Comparison of ENCODE assay signal across 8 cellular contexts in genomic region chr15:90139549-90139948, GRCh38. TPM values are rescaled to one million over a fixed set of nuclear protein-coding genes. Genes with fewer than 3 reads are reported as not detected.
DNase-seq lines count a peak whose midpoint lies in the region; ATAC-seq and TF ChIP-seq lines count a peak whose summit lies in the region.
"Not testable (repeated sequence)": the region's sequence is repeated elsewhere in the genome, so short reads cannot be mapped to it uniquely, and the experiment has no call there.

No MANE protein-coding gene starts in this region.

- WGBS in thymus, result 23% methylated on average over 8 of the region's 8 CpGs

- peaks cover 37% of the 10 kb centered on the region for H3K4me1 Mint-ChIP-seq in CD4-positive, alpha-beta T cell (ENCODE audit: low read depth)
- peaks cover 25% of the 10 kb centered on the region for H3K4me1 Mint-ChIP-seq in T-helper 2 cell treated with Interferon-gamma antibody and Interleukin-4, amounts not matched to agents 5 μg/mL and 100 μg/mL, for 36 hours (ENCODE audit: low read depth)
- H3K4me1 Mint-ChIP-seq in activated CD8-positive, alpha-beta T cell treated with anti-CD3 and anti-CD28 coated beads for 36 hours (ENCODE audit: low read depth), result peaks cover 24% of the 10 kb centered on the region
- H3K4me1 Mint-ChIP-seq in activated T-helper 1 cell treated with anti-CD3 and anti-CD28 coated beads, Interleukin-12 subunit alpha, Interleukin-12 subunit beta, Interleukin-2, Interleukin-4 antibody, amounts not matched to agents 30 ng/mL and 10 ng/mL and 1 ng/mL, durations not matched to agents 14 hours and 24 hours and 36 hours (ENCODE audit: low read depth), result peaks cover 26% of the 10 kb centered on the region

- not testable (repeated sequence) for TF ChIP-seq CTCF in CD4-positive, alpha-beta T cell (IDR thresholded peaks at IDR 0.05); activated CD8-positive, alpha-beta T cell treated with anti-CD3 and anti-CD28 coated beads for 36 hours (IDR thresholded peaks at IDR 0.05)

- intact Hi-C loops in CD4-positive, alpha-beta T cell (cut with DNase I, micrococcal nuclease); activated CD8-positive, alpha-beta T cell treated with anti-CD3 and anti-CD28 coated beads for 36 hours (cut with micrococcal nuclease); activated T-helper 1 cell treated with anti-CD3 and anti-CD28 coated beads, Interleukin-12 subunit alpha, Interleukin-12 subunit beta, Interleukin-2, Interleukin-4 antibody, amounts not matched to agents 30 ng/mL and 10 ng/mL and 1 ng/mL, durations not matched to agents 14 hours and 24 hours and 36 hours (cut with micrococcal nuclease); left ventricle myocardium superior (cut with micrococcal nuclease): not testable (repeated sequence)

- H3K4me1 ChIP-seq in thymus (ENCODE audit: control insufficient read depth, insufficient read depth, low read length), result not testable (repeated sequence)

- not testable (repeated sequence) for H3K4me3 ChIP-seq in thymus (ENCODE audit: low read length)

- H3K27ac Mint-ChIP-seq in CD4-positive, alpha-beta T cell, result peak overlapping the region; percentile 70
- H3K27ac Mint-ChIP-seq in T-helper 2 cell treated with Interferon-gamma antibody and Interleukin-4, amounts not matched to agents 5 μg/mL and 100 μg/mL, for 36 hours, result peak overlapping the region; percentile 49
- peak overlapping the region; percentile 52 for H3K27ac Mint-ChIP-seq in activated CD8-positive, alpha-beta T cell treated with anti-CD3 and anti-CD28 coated beads for 36 hours
- peak overlapping the region; percentile 60 for H3K27ac Mint-ChIP-seq in activated T-helper 1 cell treated with anti-CD3 and anti-CD28 coated beads, Interleukin-12 subunit alpha, Interleukin-12 subunit beta, Interleukin-2, Interleukin-4 antibody, amounts not matched to agents 30 ng/mL and 10 ng/mL and 1 ng/mL, durations not matched to agents 14 hours and 24 hours and 36 hours
- not testable (repeated sequence) for H3K27ac Mint-ChIP-seq in activated naive CD4-positive, alpha-beta T cell treated with anti-CD3 and anti-CD28 coated beads, Interleukin-2, amount 50 U/mL, for 72 hours

- H3K36me3 ChIP-seq in thymus (ENCODE audit: control insufficient read depth, insufficient read depth), result not testable (repeated sequence)

- POLR2A ChIA-PET in CD4-positive, alpha-beta T cell (lab: Charles Lee), result interaction anchor here (1.0 to 1.4 kb wide), 3 partner anchors 40 to 94 kb away, joined by 3 to 5 read pairs (median 4); partner anchors contain the start of genes CIB1 and SEMA4B
- POLR2A ChIA-PET in activated CD8-positive, alpha-beta T cell treated with anti-CD3 and anti-CD28 coated beads for 36 hours (lab: Charles Lee), result not testable (repeated sequence)

- DNase-seq in CD4-positive, alpha-beta T cell, result peak in 2 of 10 experiments; percentile 5 to 42
- peak; percentile 44 for DNase-seq in T-helper 2 cell treated with Interferon-gamma antibody and Interleukin-4, amounts not matched to agents 5 μg/mL and 100 μg/mL, for 36 hours (ENCODE audit: low spot score)
- peak; percentile 88 for DNase-seq in activated CD8-positive, alpha-beta T cell treated with anti-CD3 and anti-CD28 coated beads for 36 hours
- DNase-seq in activated T-helper 1 cell treated with anti-CD3 and anti-CD28 coated beads, Interleukin-12 subunit alpha, Interleukin-12 subunit beta, Interleukin-2, Interleukin-4 antibody, amounts not matched to agents 30 ng/mL and 10 ng/mL and 1 ng/mL, durations not matched to agents 14 hours and 24 hours and 36 hours (ENCODE audit: low spot score), result peak; percentile 23
- peak; percentile 48 to 59 for DNase-seq in activated naive CD4-positive, alpha-beta T cell treated with anti-CD3 and anti-CD28 coated beads, Interleukin-2, amount 50 U/mL, for 72 hours (ENCODE audit: low spot score in 2 of 2)
- DNase-seq in left ventricle myocardium superior, result peak; percentile 17
- peak; percentile 7 for DNase-seq in stimulated activated CD4-positive, alpha-beta T cell treated with anti-CD3 and anti-CD28 coated beads, Interleukin-4, amount 100 ng/mL, for 1 hour

- peak overlapping the region; percentile 64 for H3K4me3 Mint-ChIP-seq in CD4-positive, alpha-beta T cell
- peak overlapping the region; percentile 27 for H3K4me3 Mint-ChIP-seq in T-helper 2 cell treated with Interferon-gamma antibody and Interleukin-4, amounts not matched to agents 5 μg/mL and 100 μg/mL, for 36 hours
- not testable (repeated sequence) for H3K4me3 Mint-ChIP-seq in activated CD8-positive, alpha-beta T cell treated with anti-CD3 and anti-CD28 coated beads for 36 hours; activated T-helper 1 cell treated with anti-CD3 and anti-CD28 coated beads, Interleukin-12 subunit alpha, Interleukin-12 subunit beta, Interleukin-2, Interleukin-4 antibody, amounts not matched to agents 30 ng/mL and 10 ng/mL and 1 ng/mL, durations not matched to agents 14 hours and 24 hours and 36 hours

- H3K36me3 Mint-ChIP-seq in CD4-positive, alpha-beta T cell (ENCODE audit: low read depth); T-helper 2 cell treated with Interferon-gamma antibody and Interleukin-4, amounts not matched to agents 5 μg/mL and 100 μg/mL, for 36 hours (ENCODE audit: low read depth); activated CD8-positive, alpha-beta T cell treated with anti-CD3 and anti-CD28 coated beads for 36 hours (ENCODE audit: low read depth); activated T-helper 1 cell treated with anti-CD3 and anti-CD28 coated beads, Interleukin-12 subunit alpha, Interleukin-12 subunit beta, Interleukin-2, Interleukin-4 antibody, amounts not matched to agents 30 ng/mL and 10 ng/mL and 1 ng/mL, durations not matched to agents 14 hours and 24 hours and 36 hours (ENCODE audit: low read depth); activated naive CD4-positive, alpha-beta T cell treated with anti-CD3 and anti-CD28 coated beads, Interleukin-2, amount 50 U/mL, for 72 hours: not testable (repeated sequence)

- CTCF ChIA-PET in CD4-positive, alpha-beta T cell (lab: Charles Lee), result not testable (repeated sequence)
- CTCF ChIA-PET in activated CD8-positive, alpha-beta T cell treated with anti-CD3 and anti-CD28 coated beads for 36 hours (lab: Charles Lee), result interaction anchor here (1.4 kb wide), 1 partner anchor 79 kb away, joined by 3 read pairs; no protein-coding TSS in a partner anchor

- H3K27me3 ChIP-seq in CD4-positive, alpha-beta T cell (ENCODE audit: control insufficient read depth, insufficient read depth, low read length); thymus (ENCODE audit: control insufficient read depth, insufficient read depth): not testable (repeated sequence)

- H3K27ac ChIP-seq in CD4-positive, alpha-beta T cell (ENCODE audit: low read depth, low read length), result not testable (repeated sequence)
- peak overlapping the region; percentile 42 for H3K27ac ChIP-seq in thymus (ENCODE audit: low read depth)

- not testable (repeated sequence) for H3K9me3 ChIP-seq in CD4-positive, alpha-beta T cell (ENCODE audit: control insufficient read depth, low read length); thymus (ENCODE audit: control insufficient read depth)

- H3K27me3 Mint-ChIP-seq in CD4-positive, alpha-beta T cell; T-helper 2 cell treated with Interferon-gamma antibody and Interleukin-4, amounts not matched to agents 5 μg/mL and 100 μg/mL, for 36 hours (ENCODE audit: low read depth); activated CD8-positive, alpha-beta T cell treated with anti-CD3 and anti-CD28 coated beads for 36 hours; activated T-helper 1 cell treated with anti-CD3 and anti-CD28 coated beads, Interleukin-12 subunit alpha, Interleukin-12 subunit beta, Interleukin-2, Interleukin-4 antibody, amounts not matched to agents 30 ng/mL and 10 ng/mL and 1 ng/mL, durations not matched to agents 14 hours and 24 hours and 36 hours (ENCODE audit: insufficient read depth): not testable (repeated sequence)

- not testable (repeated sequence) for ATAC-seq in CD4-positive, alpha-beta T cell (ENCODE audit: poor library complexity); activated CD8-positive, alpha-beta T cell treated with anti-CD3 and anti-CD28 coated beads for 36 hours; activated naive CD4-positive, alpha-beta T cell treated with anti-CD3 and anti-CD28 coated beads, Interleukin-2, amount 50 U/mL, for 72 hours; left ventricle myocardium superior

- H3K9me3 Mint-ChIP-seq in CD4-positive, alpha-beta T cell; T-helper 2 cell treated with Interferon-gamma antibody and Interleukin-4, amounts not matched to agents 5 μg/mL and 100 μg/mL, for 36 hours; activated T-helper 1 cell treated with anti-CD3 and anti-CD28 coated beads, Interleukin-12 subunit alpha, Interleukin-12 subunit beta, Interleukin-2, Interleukin-4 antibody, amounts not matched to agents 30 ng/mL and 10 ng/mL and 1 ng/mL, durations not matched to agents 14 hours and 24 hours and 36 hours; activated naive CD4-positive, alpha-beta T cell treated with anti-CD3 and anti-CD28 coated beads, Interleukin-2, amount 50 U/mL, for 72 hours: not testable (repeated sequence)
- H3K9me3 Mint-ChIP-seq in activated CD8-positive, alpha-beta T cell treated with anti-CD3 and anti-CD28 coated beads for 36 hours, result peaks cover 11% of the 10 kb centered on the region

RNA-seq across cellular contexts. Expression of gene IDH2, which starts 37.3 kb away (rescaled TPM):
- total RNA-seq in CD4-positive, alpha-beta T cell, result 10 to 100 TPM; 38.0 to 38.2 TPM
- total RNA-seq in activated CD8-positive, alpha-beta T cell treated with anti-CD3 and anti-CD28 coated beads for 36 hours, result 100 to 1,000 TPM; 171 to 180 TPM
- total RNA-seq in activated T-helper 1 cell treated with anti-CD3 and anti-CD28 coated beads, Interleukin-12 subunit alpha, Interleukin-12 subunit beta, Interleukin-2, Interleukin-4 antibody, amounts not matched to agents 30 ng/mL and 10 ng/mL and 1 ng/mL, durations not matched to agents 14 hours and 24 hours and 36 hours, result 94.1 and 96.3 TPM in 2 replicates
- total RNA-seq in activated naive CD4-positive, alpha-beta T cell treated with anti-CD3 and anti-CD28 coated beads, Interleukin-2, amount 50 U/mL, for 72 hours, result 100 to 1,000 TPM; 203 to 242 TPM
- total RNA-seq in left ventricle myocardium superior, result 1,172 TPM
- polyA plus RNA-seq in thymus, result 68.7 TPM
